In the genomic region with DNA sequence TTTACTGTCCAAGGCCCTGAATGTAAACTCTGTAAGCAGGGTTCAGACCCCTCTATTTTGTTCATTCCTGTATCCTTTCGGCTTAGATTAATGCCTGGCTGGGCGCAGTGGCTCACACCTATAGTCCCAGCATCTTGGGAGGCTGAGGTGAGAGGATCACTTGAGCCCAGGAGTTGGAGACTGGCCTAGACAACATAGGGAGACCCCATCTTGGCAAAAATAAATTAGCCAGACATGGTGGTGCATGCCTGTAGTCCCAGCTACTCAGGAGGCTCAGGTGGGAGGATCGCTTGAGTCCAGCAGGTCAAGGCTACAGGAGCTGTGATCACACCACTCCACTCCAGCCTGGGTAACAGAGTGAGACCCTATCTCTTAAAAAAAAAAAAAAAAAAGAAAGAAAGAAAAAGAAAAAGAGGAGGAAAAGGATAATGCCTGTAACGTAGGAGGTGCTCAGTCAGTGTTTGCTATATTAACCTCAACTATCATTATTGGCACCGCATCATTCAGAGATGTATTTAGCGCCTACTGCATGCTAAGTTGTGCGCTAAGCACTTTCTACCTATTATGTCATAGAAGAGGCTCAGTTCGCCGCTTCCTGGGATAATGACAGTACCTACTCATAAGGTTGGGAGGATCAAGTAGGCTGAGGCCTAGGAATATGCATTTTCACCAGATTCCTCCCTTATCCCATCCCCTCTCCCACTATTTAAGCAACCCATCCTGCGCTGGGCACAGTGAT, we compare ENCODE assay signal across 2 cellular contexts.
TF ChIP-seq lines count a peak whose summit lies in the region.

No MANE protein-coding gene starts in this region.

TF ChIP-seq in IMR-90, 13 proteins besides CTCF, POLR2A, EP300 and RAD21:
- TF ChIP-seq MAFK (IDR thresholded peaks at IDR 0.05; ENCODE audit: low read depth, low read length) = no peak
- TF ChIP-seq MXI1 (IDR thresholded peaks at IDR 0.05; ENCODE audit: borderline replicate concordance, low read depth, low read length) = no peak
- TF ChIP-seq MAZ (IDR thresholded peaks at IDR 0.05; ENCODE audit: borderline replicate concordance, low read depth, low read length) = no peak
- TF ChIP-seq, protein P1, sequence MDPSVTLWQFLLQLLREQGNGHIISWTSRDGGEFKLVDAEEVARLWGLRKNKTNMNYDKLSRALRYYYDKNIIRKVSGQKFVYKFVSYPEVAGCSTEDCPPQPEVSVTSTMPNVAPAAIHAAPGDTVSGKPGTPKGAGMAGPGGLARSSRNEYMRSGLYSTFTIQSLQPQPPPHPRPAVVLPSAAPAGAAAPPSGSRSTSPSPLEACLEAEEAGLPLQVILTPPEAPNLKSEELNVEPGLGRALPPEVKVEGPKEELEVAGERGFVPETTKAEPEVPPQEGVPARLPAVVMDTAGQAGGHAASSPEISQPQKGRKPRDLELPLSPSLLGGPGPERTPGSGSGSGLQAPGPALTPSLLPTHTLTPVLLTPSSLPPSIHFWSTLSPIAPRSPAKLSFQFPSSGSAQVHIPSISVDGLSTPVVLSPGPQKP (IDR thresholded peaks at IDR 0.05; ENCODE audit: borderline replicate concordance, low read depth, low read length) = no peak
- TF ChIP-seq CEBPB (IDR thresholded peaks at IDR 0.05; ENCODE audit: low read depth, low read length) = no peak
- TF ChIP-seq CHD1 (IDR thresholded peaks at IDR 0.05; ENCODE audit: low read depth, low read length) = no peak
- TF ChIP-seq, protein P2, sequence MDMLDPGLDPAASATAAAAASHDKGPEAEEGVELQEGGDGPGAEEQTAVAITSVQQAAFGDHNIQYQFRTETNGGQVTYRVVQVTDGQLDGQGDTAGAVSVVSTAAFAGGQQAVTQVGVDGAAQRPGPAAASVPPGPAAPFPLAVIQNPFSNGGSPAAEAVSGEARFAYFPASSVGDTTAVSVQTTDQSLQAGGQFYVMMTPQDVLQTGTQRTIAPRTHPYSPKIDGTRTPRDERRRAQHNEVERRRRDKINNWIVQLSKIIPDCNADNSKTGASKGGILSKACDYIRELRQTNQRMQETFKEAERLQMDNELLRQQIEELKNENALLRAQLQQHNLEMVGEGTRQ (IDR thresholded peaks at IDR 0.05; ENCODE audit: low read depth, low read length) = no peak
- TF ChIP-seq RFX5 (IDR thresholded peaks at IDR 0.05; ENCODE audit: low read depth, low read length) = no peak
- no peak for TF ChIP-seq RCOR1 (IDR thresholded peaks at IDR 0.05; ENCODE audit: insufficient replicate concordance, low read length)
- TF ChIP-seq FOS (IDR thresholded peaks at IDR 0.05; ENCODE audit: low read depth, low read length) = no peak
- no peak for TF ChIP-seq NFE2L2 (IDR thresholded peaks at IDR 0.05; ENCODE audit: low read depth, low read length)
- TF ChIP-seq SMC3 (IDR thresholded peaks at IDR 0.05; ENCODE audit: low read depth, low read length) = no peak
- TF ChIP-seq BHLHE40 (IDR thresholded peaks at IDR 0.05; ENCODE audit: low read depth, low read length) = no peak
TF ChIP-seq in IMR-90: peak in this region for 0.

TF ChIP-seq in GM12878, 131 proteins besides CTCF, POLR2A, EP300 and RAD21:
- TF ChIP-seq ZNF217 (IDR thresholded peaks at IDR 0.05) (no peak), SMAD1 (IDR thresholded peaks at IDR 0.05; ENCODE audit: low read depth, partially characterized antibody) (peak; percentile 3), POLR2AphosphoS5 (IDR thresholded peaks at IDR 0.05; ENCODE audit: low read length) (0 out of 2 replicates have a peak, but pooled peaks have one; percentile 48), SIX5 (IDR thresholded peaks at IDR 0.05; ENCODE audit: low read depth, low read length, severe bottlenecking) (no peak), EED (IDR thresholded peaks at IDR 0.05; ENCODE audit: low read depth) (no peak), KAT2A (conservative IDR thresholded peaks at IDR 0.05; ENCODE audit: control insufficient read depth, low read depth, low read length) (no peak), BHLHE40 (IDR thresholded peaks at IDR 0.05; ENCODE audit: borderline replicate concordance in 1 of 2, low read depth in 2 of 2, low read length in 1 of 2) (no peak), ZNF274 (IDR thresholded peaks at IDR 0.05; ENCODE audit: insufficient read depth, insufficient read length) (no peak), NBN (IDR thresholded peaks at IDR 0.05) (no peak), NR2C1 (IDR thresholded peaks at IDR 0.05) (no peak), HDAC2 (IDR thresholded peaks at IDR 0.05) (no peak), YBX1 (IDR thresholded peaks at IDR 0.05) (0 out of 2 replicates have a peak, but pooled peaks have one; percentile 28), POLR2AphosphoS2 (IDR thresholded peaks at IDR 0.05; ENCODE audit: low read depth, low read length) (peak; percentile 89; the same call in 1 of the 2 replicates), MYC (IDR thresholded peaks at IDR 0.05; ENCODE audit: insufficient read depth, insufficient read length, insufficient replicate concordance, low read length, severe bottlenecking) (no peak), ZSCAN29 (IDR thresholded peaks at IDR 0.05) (no peak), MYB (IDR thresholded peaks at IDR 0.05; ENCODE audit: borderline replicate concordance, low read depth, low read length) (no peak), SMARCA5 (IDR thresholded peaks at IDR 0.05) (no peak), CHD2 (IDR thresholded peaks at IDR 0.05; ENCODE audit: borderline replicate concordance, low read depth, low read length) (no peak)
- TF ChIP-seq, protein P3, sequence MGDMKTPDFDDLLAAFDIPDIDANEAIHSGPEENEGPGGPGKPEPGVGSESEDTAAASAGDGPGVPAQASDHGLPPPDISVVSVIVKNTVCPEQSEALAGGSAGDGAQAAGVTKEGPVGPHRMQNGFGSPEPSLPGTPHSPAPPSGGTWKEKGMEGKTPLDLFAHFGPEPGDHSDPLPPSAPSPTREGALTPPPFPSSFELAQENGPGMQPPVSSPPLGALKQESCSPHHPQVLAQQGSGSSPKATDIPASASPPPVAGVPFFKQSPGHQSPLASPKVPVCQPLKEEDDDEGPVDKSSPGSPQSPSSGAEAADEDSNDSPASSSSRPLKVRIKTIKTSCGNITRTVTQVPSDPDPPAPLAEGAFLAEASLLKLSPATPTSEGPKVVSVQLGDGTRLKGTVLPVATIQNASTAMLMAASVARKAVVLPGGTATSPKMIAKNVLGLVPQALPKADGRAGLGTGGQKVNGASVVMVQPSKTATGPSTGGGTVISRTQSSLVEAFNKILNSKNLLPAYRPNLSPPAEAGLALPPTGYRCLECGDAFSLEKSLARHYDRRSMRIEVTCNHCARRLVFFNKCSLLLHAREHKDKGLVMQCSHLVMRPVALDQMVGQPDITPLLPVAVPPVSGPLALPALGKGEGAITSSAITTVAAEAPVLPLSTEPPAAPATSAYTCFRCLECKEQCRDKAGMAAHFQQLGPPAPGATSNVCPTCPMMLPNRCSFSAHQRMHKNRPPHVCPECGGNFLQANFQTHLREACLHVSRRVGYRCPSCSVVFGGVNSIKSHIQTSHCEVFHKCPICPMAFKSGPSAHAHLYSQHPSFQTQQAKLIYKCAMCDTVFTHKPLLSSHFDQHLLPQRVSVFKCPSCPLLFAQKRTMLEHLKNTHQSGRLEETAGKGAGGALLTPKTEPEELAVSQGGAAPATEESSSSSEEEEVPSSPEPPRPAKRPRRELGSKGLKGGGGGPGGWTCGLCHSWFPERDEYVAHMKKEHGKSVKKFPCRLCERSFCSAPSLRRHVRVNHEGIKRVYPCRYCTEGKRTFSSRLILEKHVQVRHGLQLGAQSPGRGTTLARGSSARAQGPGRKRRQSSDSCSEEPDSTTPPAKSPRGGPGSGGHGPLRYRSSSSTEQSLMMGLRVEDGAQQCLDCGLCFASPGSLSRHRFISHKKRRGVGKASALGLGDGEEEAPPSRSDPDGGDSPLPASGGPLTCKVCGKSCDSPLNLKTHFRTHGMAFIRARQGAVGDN (IDR thresholded peaks at IDR 0.05) = no peak
- TF ChIP-seq, protein P4, sequence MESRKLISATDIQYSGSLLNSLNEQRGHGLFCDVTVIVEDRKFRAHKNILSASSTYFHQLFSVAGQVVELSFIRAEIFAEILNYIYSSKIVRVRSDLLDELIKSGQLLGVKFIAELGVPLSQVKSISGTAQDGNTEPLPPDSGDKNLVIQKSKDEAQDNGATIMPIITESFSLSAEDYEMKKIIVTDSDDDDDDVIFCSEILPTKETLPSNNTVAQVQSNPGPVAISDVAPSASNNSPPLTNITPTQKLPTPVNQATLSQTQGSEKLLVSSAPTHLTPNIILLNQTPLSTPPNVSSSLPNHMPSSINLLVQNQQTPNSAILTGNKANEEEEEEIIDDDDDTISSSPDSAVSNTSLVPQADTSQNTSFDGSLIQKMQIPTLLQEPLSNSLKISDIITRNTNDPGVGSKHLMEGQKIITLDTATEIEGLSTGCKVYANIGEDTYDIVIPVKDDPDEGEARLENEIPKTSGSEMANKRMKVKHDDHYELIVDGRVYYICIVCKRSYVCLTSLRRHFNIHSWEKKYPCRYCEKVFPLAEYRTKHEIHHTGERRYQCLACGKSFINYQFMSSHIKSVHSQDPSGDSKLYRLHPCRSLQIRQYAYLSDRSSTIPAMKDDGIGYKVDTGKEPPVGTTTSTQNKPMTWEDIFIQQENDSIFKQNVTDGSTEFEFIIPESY (IDR thresholded peaks at IDR 0.05) = peak; percentile 88
- TF ChIP-seq, protein P5, sequence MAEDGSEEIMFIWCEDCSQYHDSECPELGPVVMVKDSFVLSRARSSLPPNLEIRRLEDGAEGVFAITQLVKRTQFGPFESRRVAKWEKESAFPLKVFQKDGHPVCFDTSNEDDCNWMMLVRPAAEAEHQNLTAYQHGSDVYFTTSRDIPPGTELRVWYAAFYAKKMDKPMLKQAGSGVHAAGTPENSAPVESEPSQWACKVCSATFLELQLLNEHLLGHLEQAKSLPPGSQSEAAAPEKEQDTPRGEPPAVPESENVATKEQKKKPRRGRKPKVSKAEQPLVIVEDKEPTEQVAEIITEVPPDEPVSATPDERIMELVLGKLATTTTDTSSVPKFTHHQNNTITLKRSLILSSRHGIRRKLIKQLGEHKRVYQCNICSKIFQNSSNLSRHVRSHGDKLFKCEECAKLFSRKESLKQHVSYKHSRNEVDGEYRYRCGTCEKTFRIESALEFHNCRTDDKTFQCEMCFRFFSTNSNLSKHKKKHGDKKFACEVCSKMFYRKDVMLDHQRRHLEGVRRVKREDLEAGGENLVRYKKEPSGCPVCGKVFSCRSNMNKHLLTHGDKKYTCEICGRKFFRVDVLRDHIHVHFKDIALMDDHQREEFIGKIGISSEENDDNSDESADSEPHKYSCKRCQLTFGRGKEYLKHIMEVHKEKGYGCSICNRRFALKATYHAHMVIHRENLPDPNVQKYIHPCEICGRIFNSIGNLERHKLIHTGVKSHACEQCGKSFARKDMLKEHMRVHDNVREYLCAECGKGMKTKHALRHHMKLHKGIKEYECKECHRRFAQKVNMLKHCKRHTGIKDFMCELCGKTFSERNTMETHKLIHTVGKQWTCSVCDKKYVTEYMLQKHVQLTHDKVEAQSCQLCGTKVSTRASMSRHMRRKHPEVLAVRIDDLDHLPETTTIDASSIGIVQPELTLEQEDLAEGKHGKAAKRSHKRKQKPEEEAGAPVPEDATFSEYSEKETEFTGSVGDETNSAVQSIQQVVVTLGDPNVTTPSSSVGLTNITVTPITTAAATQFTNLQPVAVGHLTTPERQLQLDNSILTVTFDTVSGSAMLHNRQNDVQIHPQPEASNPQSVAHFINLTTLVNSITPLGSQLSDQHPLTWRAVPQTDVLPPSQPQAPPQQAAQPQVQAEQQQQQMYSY (CRISPR knock-in tag; IDR thresholded peaks at IDR 0.05) = no peak
